Comparison of ENCODE assay signal across 17 cellular contexts in genomic region chr4:139916041-139916440, GRCh38.
"Had no signal": no experiment of that assay in that cellular context is flagged by ENCODE, and none has a peak within 500 bp of the region (broad histone marks: within the 10 kb centered on the region; RNA-seq: fewer than 3 reads in every experiment).

No MANE protein-coding gene starts in this region.

- H3K27ac ChIP-seq: ascending aorta, epithelial cell of prostate, ovary had no signal

- H3K4me1 Mint-ChIP-seq: activated naive CD8-positive, alpha-beta T cell treated with anti-CD3 and anti-CD28 coated beads, Interleukin-2, amount 50 U/mL, for 24 hours; stimulated activated memory B cell treated with anti-CD40 and anti-IgM and Interleukin-4, amounts not matched to agents 10 μg/mL and 1 μg/mL and 100 μg/mL, for 72 hours had no signal

- H3K9me3 Mint-ChIP-seq: activated naive CD8-positive, alpha-beta T cell treated with anti-CD3 and anti-CD28 coated beads, Interleukin-2, amount 50 U/mL, for 24 hours; neural crest cell; stimulated activated memory B cell treated with anti-CD40 and anti-IgM and Interleukin-4, amounts not matched to agents 10 μg/mL and 1 μg/mL and 100 μg/mL, for 72 hours had no signal

- H3K27ac Mint-ChIP-seq: activated CD8-positive, alpha-beta T cell treated with anti-CD3 and anti-CD28 coated beads, Interleukin-2, amount 10 ng/mL, durations not matched to agents 7 days and 5 days; activated naive CD8-positive, alpha-beta T cell treated with anti-CD3 and anti-CD28 coated beads, Interleukin-2, amount 50 U/mL, for 24 hours; stimulated activated memory B cell treated with anti-CD40 and anti-IgM and Interleukin-4, amounts not matched to agents 10 μg/mL and 1 μg/mL and 100 μg/mL, for 72 hours had no signal

- ATAC-seq: activated CD8-positive, alpha-beta T cell treated with anti-CD3 and anti-CD28 coated beads, Interleukin-2, amount 10 ng/mL, durations not matched to agents 7 days and 5 days; activated naive CD8-positive, alpha-beta T cell treated with anti-CD3 and anti-CD28 coated beads, Interleukin-2, amount 50 U/mL, for 24 hours; stimulated activated memory B cell treated with anti-CD40 and anti-IgM and Interleukin-4, amounts not matched to agents 10 μg/mL and 1 μg/mL and 100 μg/mL, for 72 hours had no signal

- H3K27me3 ChIP-seq: ascending aorta, ovary, upper lobe of left lung had no signal

- H3K4me3 ChIP-seq: ascending aorta, ovary, smooth muscle cell, upper lobe of left lung had no signal

- H3K27me3 Mint-ChIP-seq: activated naive CD8-positive, alpha-beta T cell treated with anti-CD3 and anti-CD28 coated beads, Interleukin-2, amount 50 U/mL, for 24 hours had no signal

- DNase-seq: activated CD4-positive, alpha-beta T cell treated with anti-CD3 and anti-CD28 coated beads for 48 hours; activated CD8-positive, alpha-beta memory T cell treated with anti-CD3 and anti-CD28 coated beads, Interleukin-2, amount 50 U/mL, for 48 hours; activated CD8-positive, alpha-beta T cell treated with anti-CD3 and anti-CD28 coated beads, Interleukin-2, amount 10 ng/mL, durations not matched to agents 7 days and 5 days; activated naive CD4-positive, alpha-beta T cell treated with Interleukin-2 at 50 U/mL for 16 hours; activated naive CD8-positive, alpha-beta T cell treated with anti-CD3 and anti-CD28 coated beads, Interleukin-2, amount 50 U/mL, for 24 hours; central memory CD4-positive, alpha-beta T cell; cortex of kidney; effector memory CD4-positive, alpha-beta T cell; foreskin fibroblast; ovary; T-helper 1 cell; upper lobe of left lung had no signal

- H3K9me3 ChIP-seq: ascending aorta, ovary, upper lobe of left lung had no signal

- H3K36me3 Mint-ChIP-seq: stimulated activated memory B cell treated with anti-CD40 and anti-IgM and Interleukin-4, amounts not matched to agents 10 μg/mL and 1 μg/mL and 100 μg/mL, for 72 hours had no signal

- H3K4me3 Mint-ChIP-seq: activated CD8-positive, alpha-beta T cell treated with anti-CD3 and anti-CD28 coated beads, Interleukin-2, amount 10 ng/mL, durations not matched to agents 7 days and 5 days; activated naive CD8-positive, alpha-beta T cell treated with anti-CD3 and anti-CD28 coated beads, Interleukin-2, amount 50 U/mL, for 24 hours; neural crest cell; stimulated activated memory B cell treated with anti-CD40 and anti-IgM and Interleukin-4, amounts not matched to agents 10 μg/mL and 1 μg/mL and 100 μg/mL, for 72 hours had no signal

- H3K36me3 ChIP-seq: ascending aorta, ovary, upper lobe of left lung had no signal
